16 cellular contexts compared by ENCODE assay signal in genomic region chr6:161162722-161163121, GRCh38.
DNase-seq lines count a peak whose midpoint lies in the region; ATAC-seq and TF ChIP-seq lines count a peak whose summit lies in the region.
"Had no signal": no experiment of that assay in that cellular context is flagged by ENCODE, and none has a peak within 500 bp of the region (broad histone marks: within the 10 kb centered on the region; RNA-seq: fewer than 3 reads in every experiment).

No MANE protein-coding gene starts in this region.

- intact Hi-C loops in cardiac septum (cut with DNase I): no loop called here
- intact Hi-C loops in left cardiac atrium (cut with DNase I): no loop called here
- intact Hi-C loops in dorsolateral prefrontal cortex (cut with DNase I): no loop called here

- H3K27ac ChIP-seq in dorsolateral prefrontal cortex: peak overlapping the region in 53 of 59 donors; percentile 7 to 87 (median 63)
- H3K27ac ChIP-seq: A549, GM23248 had no signal

- H3K4me1 Mint-ChIP-seq in natural killer cell treated with Interleukin-12 subunit alpha and Interleukin-12 subunit beta and Interleukin-15 and Interleukin-18, amount 100 ng/mL, for 72 hours (ENCODE audit: low read depth in 2 of 2): no peaks in the 10 kb centered on the region
- H3K4me1 Mint-ChIP-seq: IgD-negative memory B cell had no signal

- peak; percentile 58 for DNase-seq in cardiac septum (ENCODE audit: low spot score)
- DNase-seq in left cardiac atrium: no peak
- DNase-seq in dorsolateral prefrontal cortex: no peak
- peak; percentile 62 for DNase-seq in pons (ENCODE audit: low spot score)
- DNase-seq in T-helper 2 cell: no peak
- no peak for DNase-seq in natural killer cell treated with Interleukin-12 subunit alpha and Interleukin-12 subunit beta and Interleukin-15 and Interleukin-18, amount 100 ng/mL, for 72 hours (ENCODE audit: low spot score)
- DNase-seq: CD4-positive, alpha-beta memory T cell; DND-41; GDM1; GM23248; NCI-H446 treated with DMSO at 0.1 percent for 48 hours; NCI-H774; SHP77 treated with DMSO at 0.1 percent for 48 hours had no signal

- H3K36me3 Mint-ChIP-seq in natural killer cell treated with Interleukin-12 subunit alpha and Interleukin-12 subunit beta and Interleukin-15 and Interleukin-18, amount 100 ng/mL, for 72 hours: no peaks in the 10 kb centered on the region

- H3K27me3 Mint-ChIP-seq in natural killer cell treated with Interleukin-12 subunit alpha and Interleukin-12 subunit beta and Interleukin-15 and Interleukin-18, amount 100 ng/mL, for 72 hours: no peaks in the 10 kb centered on the region
- H3K27me3 Mint-ChIP-seq: CD4-positive, alpha-beta memory T cell; IgD-negative memory B cell had no signal

- no peak overlapping the region for H3K4me3 ChIP-seq in dorsolateral prefrontal cortex
- H3K4me3 ChIP-seq: A549, GM23248 had no signal

- no peak overlapping the region for H3K4me3 Mint-ChIP-seq in natural killer cell treated with Interleukin-12 subunit alpha and Interleukin-12 subunit beta and Interleukin-15 and Interleukin-18, amount 100 ng/mL, for 72 hours
- H3K4me3 Mint-ChIP-seq: CD4-positive, alpha-beta memory T cell; IgD-negative memory B cell had no signal

- no peaks in the 10 kb centered on the region for H3K27me3 ChIP-seq in dorsolateral prefrontal cortex

- no peaks in the 10 kb centered on the region for H3K9me3 Mint-ChIP-seq in natural killer cell treated with Interleukin-12 subunit alpha and Interleukin-12 subunit beta and Interleukin-15 and Interleukin-18, amount 100 ng/mL, for 72 hours

- ATAC-seq in left cardiac atrium (no peak), GM21447 (IDR thresholded peaks at IDR 0.05; ENCODE audit: unreplicated experiment) (no peak)
- ATAC-seq in natural killer cell treated with Interleukin-12 subunit alpha and Interleukin-12 subunit beta and Interleukin-15 and Interleukin-18, amount 100 ng/mL, for 72 hours: no peak
- ATAC-seq: A549 had no signal

- no peak overlapping the region for H3K27ac Mint-ChIP-seq in natural killer cell treated with Interleukin-12 subunit alpha and Interleukin-12 subunit beta and Interleukin-15 and Interleukin-18, amount 100 ng/mL, for 72 hours

- no peak for TF ChIP-seq CTCF in dorsolateral prefrontal cortex (IDR thresholded peaks at IDR 0.05 in 54 of 56, conservative IDR thresholded peaks at IDR 0.05 in 2 of 56; ENCODE audit: low read depth in 1 of 56, partially characterized antibody in 56 of 56)

Comparison
In these comparisons a context has a peak if more than half of its experiments do, and no peak if none do; other contexts are left out.
1. DNase-seq: peak in cardiac septum (single experiment) and pons (single experiment); none in left cardiac atrium (single experiment), dorsolateral prefrontal cortex (0 of 10), T-helper 2 cell (0 of 5) and natural killer cell treated with Interleukin-12 subunit alpha and Interleukin-12 subunit beta and Interleukin-15 and Interleukin-18, amount 100 ng/mL, for 72 hours (single experiment).